1 cellular context compared by ENCODE assay signal in genomic region chr1:20587639-20588017, GRCh38.
TF ChIP-seq lines count a peak whose summit lies in the region.

No MANE protein-coding gene starts in this region.

TF ChIP-seq in HCT116, 20 proteins besides CTCF, POLR2A, EP300 and RAD21 (continued from another document):
- TF ChIP-seq REST (IDR thresholded peaks at IDR 0.05; ENCODE audit: low read depth) (no peak), EGR1 (IDR thresholded peaks at IDR 0.05; ENCODE audit: low read depth) (no peak), ZNF274 (IDR thresholded peaks at IDR 0.05; ENCODE audit: low read depth, low read length) (no peak), TCF7L2 (IDR thresholded peaks at IDR 0.05; ENCODE audit: borderline replicate concordance, extremely low read depth, insufficient read depth, insufficient read length) (no peak), CBX3 (IDR thresholded peaks at IDR 0.05; ENCODE audit: low read depth) (peak; percentile 65; the same call in 1 of the 2 replicates), FOSL1 (IDR thresholded peaks at IDR 0.05; ENCODE audit: low read depth) (no peak), EZH2 (IDR thresholded peaks at IDR 0.05) (no peak), EZH2phosphoT487 (IDR thresholded peaks at IDR 0.05; ENCODE audit: borderline replicate concordance) (no peak), YY1 (IDR thresholded peaks at IDR 0.05; ENCODE audit: extremely low read depth, insufficient replicate concordance, low read depth, low read length) (no peak)
